8 cellular contexts compared by ENCODE assay signal in genomic region chr12:65824314-65824563, GRCh38. TPM values are rescaled to one million over a fixed set of nuclear protein-coding genes. Genes with fewer than 3 reads are reported as not detected.
A peak's percentile ranks its signal among the peaks of the same experiment; 100 is the strongest.
DNase-seq lines count a peak whose midpoint lies in the region; TF ChIP-seq lines count a peak whose summit lies in the region.

HMGA2 (plus strand) TSS chr12:65824483; CDS start chr12:65825271, 788 bp downstream.

- H3K9me3 ChIP-seq in AG04450 (ENCODE audit: control insufficient read depth, insufficient read depth, low read length) (no peaks in the 10 kb centered on the region; the same call in 1 of the 2 replicates), HUES6 (ENCODE audit: control insufficient read depth, insufficient read depth, low read depth, low read length) (no peaks in the 10 kb centered on the region)

- POLR2A ChIA-PET in AG04450 (lab: Yijun Ruan, JAX): interaction anchor here (0.7 to 2.1 kb wide), 9 partner anchors 43 to 496 kb away, joined by 3 to 11 read pairs (median 7); no protein-coding TSS in a partner anchor

- H3K27ac ChIP-seq in AG04450 (ENCODE audit: low read depth, low read length) (peak within 1 kb of the TSS; percentile 91), HUES6 (ENCODE audit: low read depth, low read length) (peak within 1 kb of the TSS; percentile 67; the same call in 1 of the 2 replicates), urinary bladder (ENCODE audit: low read depth) (no peak within 1 kb of the TSS)

- TF ChIP-seq CTCF in AG04450 (IDR thresholded peaks at IDR 0.05; ENCODE audit: low read depth, low read length) (no peak), chondrocyte (IDR thresholded peaks at IDR 0.05) (no peak)

- H3K4me3 Mint-ChIP-seq in chondrocyte (ENCODE audit: unreplicated experiment): peak within 1 kb of the TSS; percentile 96

- H3K36me3 ChIP-seq in HUES6 (ENCODE audit: control insufficient read depth, insufficient read depth, low read length) (no peaks in the 10 kb centered on the region), urinary bladder (ENCODE audit: insufficient read depth) (no peaks in the 10 kb centered on the region)

- H3K9me3 Mint-ChIP-seq in chondrocyte (ENCODE audit: low read depth): no peaks in the 10 kb centered on the region

- peak within 1 kb of the TSS; percentile 97 for H3K27ac Mint-ChIP-seq in chondrocyte (ENCODE audit: unreplicated experiment)

- H3K9ac ChIP-seq in HUES6 (ENCODE audit: low read length): peak within 1 kb of the TSS; percentile 97

- H3K4me1 Mint-ChIP-seq in chondrocyte (ENCODE audit: low read depth): peaks cover 43% of the 10 kb centered on the region

- H3K27me3 ChIP-seq in AG04450 (ENCODE audit: control insufficient read depth, insufficient read depth, low read length) (no peaks in the 10 kb centered on the region), HUES6 (ENCODE audit: control insufficient read depth, insufficient read depth, low read length) (no peaks in the 10 kb centered on the region)

- DNase-seq in AG04450 (ENCODE audit: low read depth, low spot score) (peak; percentile 36), chondrocyte (ENCODE audit: low spot score) (peak; percentile 95), lung microvascular endothelial cell (ENCODE audit: low read depth in 2 of 2) (peak; percentile 60 to 85), NOMO-1 treated with dmso at 0.1 percent for 144 hours (lab: John Stamatoyannopoulos, UW; ENCODE audit: unreplicated experiment) (no peak), NCI-H2029 (lab: John Stamatoyannopoulos, UW) (no peak), SIG-M5 (lab: John Stamatoyannopoulos, UW) (no peak)

- H3K4me1 ChIP-seq in HUES6 (ENCODE audit: control insufficient read depth, insufficient read depth, low read length) (peaks cover 26% of the 10 kb centered on the region), urinary bladder (ENCODE audit: insufficient read depth) (peaks cover 3% of the 10 kb centered on the region)

- WGBS in urinary bladder: under 1% methylated on average over 14 of the region's 14 CpGs

- H3K27me3 Mint-ChIP-seq in chondrocyte (ENCODE audit: low read depth): no peaks in the 10 kb centered on the region

- CTCF ChIA-PET in AG04450 (lab: Charles Lee): interaction anchor here (1.0 kb wide), 1 partner anchor 267 kb away, joined by 3 read pairs; no protein-coding TSS in a partner anchor

- H3K4me3 ChIP-seq in AG04450 (ENCODE audit: low read depth, low read length): peak within 1 kb of the TSS; percentile 69
- peak within 1 kb of the TSS; percentile 71 for H3K4me3 ChIP-seq in HUES6 (ENCODE audit: low read depth, low read length)
- H3K4me3 ChIP-seq in urinary bladder (ENCODE audit: low read depth, low read length): peak within 1 kb of the TSS; percentile 74

- no peaks in the 10 kb centered on the region for H3K36me3 Mint-ChIP-seq in chondrocyte (ENCODE audit: low read depth)

RNA-seq across cellular contexts. Expression of gene HMGA2, which starts in this region (rescaled TPM):
- polyA plus RNA-seq in AG04450 (2011; rRNA removed) (81.6 and 99.2 TPM in 2 replicates), urinary bladder (0.10 TPM)
- 54.5 and 76.0 TPM in 2 replicates for polyA minus RNA-seq in AG04450 (2011; rRNA and poly(A)+ RNA removed)
- total RNA-seq in chondrocyte (18.6 to 23.0 TPM (median 19.6 TPM) in 3 replicates), lung microvascular endothelial cell (3.4 and 7.8 TPM in 2 replicates), urinary bladder (11.2 TPM)

Comparison
In these comparisons a context has a peak if more than half of its experiments do, and no peak if none do; other contexts are left out.
1. RNA of gene HMGA2 (polyA plus RNA-seq): 81.6 to 99.2 TPM in AG04450; 0.10 TPM in urinary bladder (single experiment); every median in the first group is over 10 times any median in the second.
2. DNase-seq: peak in AG04450 (single experiment), chondrocyte (single experiment) and lung microvascular endothelial cell (2 of 2); none in NOMO-1 treated with dmso at 0.1 percent for 144 hours (single experiment), NCI-H2029 (single experiment) and SIG-M5 (single experiment).
3. Peak in every context shown above with its lines, with median percentiles within 50 percentile points of each other: H3K4me3 ChIP-seq.